In the genomic region with DNA sequence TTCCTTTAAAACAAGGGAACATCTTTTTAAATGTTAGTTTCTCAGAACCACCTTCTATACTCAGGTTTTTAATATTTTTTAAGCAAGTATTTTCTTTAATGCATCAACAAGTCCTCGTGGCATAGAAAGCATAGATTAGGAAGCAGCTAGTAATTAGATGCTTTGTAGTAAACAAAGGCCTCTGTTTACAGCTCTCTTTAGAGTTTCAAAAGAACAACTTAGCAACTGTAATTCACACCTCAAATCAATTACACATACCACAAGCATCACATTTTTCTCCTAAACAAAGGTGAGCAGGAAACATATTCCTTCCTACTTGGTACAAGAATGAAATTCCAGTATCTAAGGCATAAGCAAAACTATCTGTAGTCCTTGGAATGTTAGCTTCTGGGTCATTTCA, we compare ENCODE assay signal across 16 cellular contexts.
A peak's percentile ranks its signal among the peaks of the same experiment; 100 is the strongest.
DNase-seq lines count a peak whose midpoint lies in the region; ATAC-seq and TF ChIP-seq lines count a peak whose summit lies in the region.
"Had no signal": no experiment of that assay in that cellular context is flagged by ENCODE, and none has a peak within 500 bp of the region (broad histone marks: within the 10 kb centered on the region; RNA-seq: fewer than 3 reads in every experiment).

No MANE protein-coding gene starts in this region.

- H3K9me3 ChIP-seq in HUES48 (ENCODE audit: control insufficient read depth, insufficient read depth, low read length) (no peaks in the 10 kb centered on the region), SK-N-MC (ENCODE audit: low read depth, low read length) (no peaks in the 10 kb centered on the region), mesenchymal stem cell (ENCODE audit: control insufficient read depth, low read length) (no peaks in the 10 kb centered on the region), smooth muscle cell (replicated peaks; ENCODE audit: low read depth) (no peaks in the 10 kb centered on the region), BE2C (no peaks in the 10 kb centered on the region)

- H3K23ac ChIP-seq in mesenchymal stem cell (ENCODE audit: low read length in 2 of 2), result no peak overlapping the region

- H2BK12ac ChIP-seq in mesenchymal stem cell (ENCODE audit: low read length in 2 of 2), result no peak overlapping the region

- H2BK5ac ChIP-seq in mesenchymal stem cell (ENCODE audit: low read depth, low read length, poor library complexity, severe bottlenecking), result no peak overlapping the region

- intact Hi-C loops in lower leg skin (cut with DNase I; ENCODE audit: low total_unique reads), result no loop called here

- H3K4me3 ChIP-seq in HUES48 (ENCODE audit: low read depth, low read length) (no peak overlapping the region; the same call in 1 of the 2 replicates), SK-N-MC (peak overlapping the region; percentile 5; the same call in 1 of the 2 replicates), mesenchymal stem cell (ENCODE audit: insufficient read depth in 1 of 2, low read depth in 1 of 2, low read length in 2 of 2) (peak overlapping the region in 1 of 2 experiments; percentile 13), smooth muscle cell (no peak overlapping the region), lower leg skin (ENCODE audit: low read depth, poor library complexity, severe bottlenecking) (no peak overlapping the region), BE2C (ENCODE audit: low read depth, low read length) (no peak overlapping the region)
- H3K4me3 ChIP-seq: GM23248, K562 had no signal

- no peak overlapping the region for H2AK5ac ChIP-seq in mesenchymal stem cell (ENCODE audit: low read length, severe bottlenecking)

- no peak for TF ChIP-seq CTCF in smooth muscle cell (IDR thresholded peaks at IDR 0.05; ENCODE audit: borderline replicate concordance, insufficient read depth, poor library complexity, severe bottlenecking)
- TF ChIP-seq CTCF in lower leg skin (IDR thresholded peaks at IDR 0.05), result no peak
- no peak for TF ChIP-seq CTCF in BE2C (IDR thresholded peaks at IDR 0.05; ENCODE audit: low read depth, low read length)

- H3K9ac ChIP-seq in HUES48 (ENCODE audit: low read depth, low read length) (no peak overlapping the region), SK-N-MC (ENCODE audit: insufficient read length) (no peak overlapping the region), mesenchymal stem cell (ENCODE audit: low read length) (peak overlapping the region; percentile 48), smooth muscle cell (ENCODE audit: low read depth) (no peak overlapping the region)
- H3K9ac ChIP-seq: GM23248 had no signal

- no peak overlapping the region for H3K4me2 ChIP-seq in mesenchymal stem cell (ENCODE audit: low read length, poor library complexity, severe bottlenecking)
- H3K4me2 ChIP-seq in smooth muscle cell, result peak overlapping the region; percentile 63

- H4K91ac ChIP-seq in mesenchymal stem cell (ENCODE audit: low read length), result no peak overlapping the region

- no peaks in the 10 kb centered on the region for H3K27me3 ChIP-seq in HUES48 (ENCODE audit: control insufficient read depth, insufficient read depth, low read length)
- no peaks in the 10 kb centered on the region for H3K27me3 ChIP-seq in mesenchymal stem cell (ENCODE audit: control insufficient read depth in 1 of 2, insufficient read depth in 1 of 2, low read length in 2 of 2)
- no peaks in the 10 kb centered on the region for H3K27me3 ChIP-seq in smooth muscle cell (ENCODE audit: low read depth)
- peaks cover 17% of the 10 kb centered on the region for H3K27me3 ChIP-seq in BE2C

- no peaks in the 10 kb centered on the region for H4K20me1 ChIP-seq in smooth muscle cell (ENCODE audit: low read depth)

- peaks cover 21% of the 10 kb centered on the region for H3K4me1 ChIP-seq in HUES48 (ENCODE audit: control insufficient read depth, insufficient read depth, low read length)
- no peaks in the 10 kb centered on the region for H3K4me1 ChIP-seq in mesenchymal stem cell (ENCODE audit: control insufficient read depth, insufficient read depth, low read depth, low read length)
- peaks cover 16% of the 10 kb centered on the region for H3K4me1 ChIP-seq in smooth muscle cell (ENCODE audit: low read depth)
- no peaks in the 10 kb centered on the region for H3K4me1 ChIP-seq in BE2C

- no peak overlapping the region for H3K4ac ChIP-seq in mesenchymal stem cell (ENCODE audit: low read depth in 1 of 2, low read length in 2 of 2)

- H3K18ac ChIP-seq in mesenchymal stem cell (ENCODE audit: low read depth in 1 of 2, low read length in 2 of 2), result no peak overlapping the region

- H3K79me2 ChIP-seq in smooth muscle cell (ENCODE audit: low read depth), result no peaks in the 10 kb centered on the region

- H3K36me3 ChIP-seq in HUES48 (ENCODE audit: control insufficient read depth, insufficient read depth, low read length) (no peaks in the 10 kb centered on the region), SK-N-MC (ENCODE audit: insufficient read depth, low read length) (no peaks in the 10 kb centered on the region), mesenchymal stem cell (ENCODE audit: control insufficient read depth in 1 of 2, insufficient read depth in 2 of 2, low read depth in 1 of 2, low read length in 2 of 2) (no peaks in the 10 kb centered on the region), smooth muscle cell (ENCODE audit: low read depth) (no peaks in the 10 kb centered on the region), BE2C (no peaks in the 10 kb centered on the region)

- TF ChIP-seq POLR2A in lower leg skin (IDR thresholded peaks at IDR 0.05), result no peak

- no peak overlapping the region for H2BK120ac ChIP-seq in mesenchymal stem cell (ENCODE audit: low read depth, low read length)

- H2AFZ ChIP-seq in mesenchymal stem cell (ENCODE audit: low read depth, low read length) (no peak overlapping the region), smooth muscle cell (ENCODE audit: low read depth) (no peak overlapping the region)
- H2AFZ ChIP-seq: GM23248 had no signal

- no peak for ATAC-seq in HG03439 (IDR thresholded peaks at IDR 0.05; ENCODE audit: unreplicated experiment)
- ATAC-seq: K562 had no signal

- H3F3A ChIP-seq in smooth muscle cell (ENCODE audit: low read depth), result no peaks in the 10 kb centered on the region

- WGBS in mesenchymal stem cell, result 0% methylated on average over 1 of the region's 1 CpG
- 10% methylated on average over 1 of the region's 1 CpG for WGBS in smooth muscle cell (ENCODE audit: low lambda C conversion rate)
- 48 to 59% methylated on average over 1 of the region's 1 CpG for WGBS in lower leg skin, 2 donors

- DNase-seq in SK-N-MC (ENCODE audit: low read depth, low spot score) (no peak), mesenchymal stem cell (no peak), smooth muscle cell (lab: John Stamatoyannopoulos, UW; ENCODE audit: unreplicated experiment) (no peak), KG1 (lab: John Stamatoyannopoulos, UW) (no peak), lower leg skin (ENCODE audit: low spot score in 2 of 2) (no peak), BE2C (no peak)
- DNase-seq: ACHN; CD4-positive, alpha-beta memory T cell; DND-41; GDM1; H9 had no signal

- no peak overlapping the region for H2BK15ac ChIP-seq in mesenchymal stem cell (ENCODE audit: low read depth, poor library complexity, severe bottlenecking)

- no peak overlapping the region for H4K8ac ChIP-seq in mesenchymal stem cell (ENCODE audit: low read length)

- no peak overlapping the region for H3K14ac ChIP-seq in mesenchymal stem cell (ENCODE audit: low read length in 2 of 2)

- peak overlapping the region; percentile 48 for H3K27ac ChIP-seq in HUES48 (ENCODE audit: low read depth, low read length)
- H3K27ac ChIP-seq in SK-N-MC, result peak overlapping the region; percentile 63
- H3K27ac ChIP-seq in mesenchymal stem cell (ENCODE audit: low read length, poor library complexity, severe bottlenecking), result no peak overlapping the region
- no peak overlapping the region for H3K27ac ChIP-seq in smooth muscle cell (ENCODE audit: low read depth)
- H3K27ac ChIP-seq: C4-2B, GM23248 had no signal

- no peaks in the 10 kb centered on the region for H3K79me1 ChIP-seq in mesenchymal stem cell (replicated peaks; ENCODE audit: low read length, poor library complexity, severe bottlenecking)

Comparison
In these comparisons a context has a peak if more than half of its experiments do, and no peak if none do; other contexts are left out.
1. H3K27ac ChIP-seq: peak in HUES48 (single experiment) and SK-N-MC (single experiment); none in mesenchymal stem cell (single experiment) and smooth muscle cell (single experiment).